In genomic region chr20:63177134-63177784, GRCh38 we compare ENCODE assay signal across 10 cellular contexts. TPM values are rescaled to one million over a fixed set of nuclear protein-coding genes. Genes with fewer than 3 reads are reported as not detected.
DNase-seq lines count a peak whose midpoint lies in the region; FAIRE-seq and TF ChIP-seq lines count a peak whose summit lies in the region.
"Had no signal": no experiment of that assay in that cellular context is flagged by ENCODE, and none has a peak within 500 bp of the region (broad histone marks: within the 10 kb centered on the region; RNA-seq: fewer than 3 reads in every experiment).

No MANE protein-coding gene starts in this region.

- no TSS peak for BruUV-seq in MCF 10A (replicated peaks; lab: Mats Ljungman, UMichigan)

- peaks cover 45% of the 10 kb centered on the region for H3K27me3 Mint-ChIP-seq in MCF 10A (ENCODE audit: insufficient read depth, unreplicated experiment)
- peaks cover 69% of the 10 kb centered on the region for H3K27me3 Mint-ChIP-seq in activated naive CD8-positive, alpha-beta T cell treated with anti-CD3 and anti-CD28 coated beads for 36 hours

- no peak for FAIRE-seq in GM19239 (lab: Jason Lieb, UNC)
- FAIRE-seq: endothelial cell of umbilical vein had no signal

- no peaks in the 10 kb centered on the region for H3K9me3 ChIP-seq in breast epithelium
- no peaks in the 10 kb centered on the region for H3K9me3 ChIP-seq in suprapubic skin

- no CpG with 5 or more reads among the region's 96 CpGs for WGBS in suprapubic skin

- H3K27ac ChIP-seq in breast epithelium = no peak overlapping the region
- no peak overlapping the region for H3K27ac ChIP-seq in suprapubic skin

- H3K4me3 Mint-ChIP-seq in MCF 10A (ENCODE audit: unreplicated experiment) = no peak overlapping the region
- peak overlapping the region; percentile 7 for H3K4me3 Mint-ChIP-seq in activated naive CD8-positive, alpha-beta T cell treated with anti-CD3 and anti-CD28 coated beads for 36 hours

- H3K4me3 ChIP-seq in breast epithelium = peak overlapping the region in 2 of 3 donors; percentile 30 to 56
- H3K4me3 ChIP-seq in suprapubic skin = peak overlapping the region; percentile 33

- TF ChIP-seq EP300 in suprapubic skin (IDR thresholded peaks at IDR 0.05) = no peak

- H3K36me3 Mint-ChIP-seq in MCF 10A (ENCODE audit: insufficient read depth, unreplicated experiment) = peaks cover 13% of the 10 kb centered on the region
- no peaks in the 10 kb centered on the region for H3K36me3 Mint-ChIP-seq in activated naive CD8-positive, alpha-beta T cell treated with anti-CD3 and anti-CD28 coated beads for 36 hours

- H3K4me1 Mint-ChIP-seq in MCF 10A (ENCODE audit: insufficient read depth, unreplicated experiment) = no peaks in the 10 kb centered on the region
- H3K4me1 Mint-ChIP-seq in activated naive CD8-positive, alpha-beta T cell treated with anti-CD3 and anti-CD28 coated beads for 36 hours = peaks cover 10% of the 10 kb centered on the region

- intact Hi-C loops in breast epithelium (cut with DNase I; ENCODE audit: low total_unique reads) (loop anchor here (5.0 kb wide), 1 partner anchor 460 kb away; no protein-coding TSS in a partner anchor), MCF 10A (cut with micrococcal nuclease) (no loop called here)

- no peaks in the 10 kb centered on the region for H3K9me3 Mint-ChIP-seq in MCF 10A (ENCODE audit: unreplicated experiment)
- H3K9me3 Mint-ChIP-seq in activated naive CD8-positive, alpha-beta T cell treated with anti-CD3 and anti-CD28 coated beads for 36 hours = no peaks in the 10 kb centered on the region

- H3K27ac Mint-ChIP-seq in MCF 10A (ENCODE audit: low read depth, unreplicated experiment) = no peak overlapping the region
- no peak overlapping the region for H3K27ac Mint-ChIP-seq in activated naive CD8-positive, alpha-beta T cell treated with anti-CD3 and anti-CD28 coated beads for 36 hours

- TF ChIP-seq CTCF in breast epithelium (IDR thresholded peaks at IDR 0.05) (no peak), MCF 10A (IDR thresholded peaks at IDR 0.05; ENCODE audit: unreplicated experiment) (no peak), suprapubic skin (IDR thresholded peaks at IDR 0.05) (no peak)

- CTCF ChIA-PET in MCF 10A (lab: Yijun Ruan, JAX) = interaction anchor here (0.5 to 1.5 kb wide), 4 partner anchors 46 to 1065 kb away, joined by 3 to 8 read pairs (median 4); no protein-coding TSS in a partner anchor

- H3K27me3 ChIP-seq in breast epithelium (peaks cover 20 to 96% of the 10 kb centered on the region in 2 donors), suprapubic skin (peaks cover 100% of the 10 kb centered on the region)

- POLR2A ChIA-PET in MCF 10A (lab: Yijun Ruan, JAX) = no interaction called here

- H3K36me3 ChIP-seq in breast epithelium (no peaks in the 10 kb centered on the region), suprapubic skin (no peaks in the 10 kb centered on the region)

- peaks cover 15 to 18% of the 10 kb centered on the region in 2 donors for H3K4me1 ChIP-seq in breast epithelium
- peaks cover 42% of the 10 kb centered on the region for H3K4me1 ChIP-seq in suprapubic skin

- TF ChIP-seq POLR2A in breast epithelium (IDR thresholded peaks at IDR 0.05) = no peak
- no peak for TF ChIP-seq POLR2A in suprapubic skin (IDR thresholded peaks at IDR 0.05)

- DNase-seq in breast epithelium (ENCODE audit: low spot score in 2 of 2) (no peak), MCF 10A (ENCODE audit: unreplicated experiment) (no peak), inferior parietal cortex (ENCODE audit: extremely low spot score) (peak; percentile 44), suprapubic skin (ENCODE audit: low spot score in 2 of 2) (no peak), COR-L47 (lab: John Stamatoyannopoulos, UW) (no peak), NCI-H2029 (lab: John Stamatoyannopoulos, UW) (no peak), GM19239 (ENCODE audit: insufficient read length, low spot score) (no peak)
- DNase-seq in activated naive CD8-positive, alpha-beta T cell treated with anti-CD3 and anti-CD28 coated beads for 36 hours = peak; percentile 51
- DNase-seq: midbrain had no signal

RNA-seq across cellular contexts. Expression of gene YTHDF1, which starts 38.7 kb away (rescaled TPM):
- total RNA-seq in breast epithelium (10 to 100 TPM; 23.0 to 32.8 (median 28.2) TPM), MCF 10A (2022) (47.1 and 49.5 TPM in 2 replicates), suprapubic skin (10 to 100 TPM; 32.7 to 40.6 (median 34.0) TPM)
- total RNA-seq in activated naive CD8-positive, alpha-beta T cell treated with anti-CD3 and anti-CD28 coated beads for 36 hours = 10 to 100 TPM; 47.4 to 48.3 TPM

RNA-seq across cellular contexts. Expression of gene BIRC7, which starts 58.4 kb away (rescaled TPM):
- total RNA-seq in breast epithelium (1 to 10 TPM in 1 of 3 donors, under 1 TPM in 1, not detected in 1; 0.32 to 1.2 TPM), MCF 10A (2022) (not detected in 2 replicates), suprapubic skin (1 to 10 TPM in 3 of 4 donors, under 1 TPM in 1; 0.49 to 3.0 (median 1.7) TPM)
- total RNA-seq in activated naive CD8-positive, alpha-beta T cell treated with anti-CD3 and anti-CD28 coated beads for 36 hours = under 1 TPM; 0.23 to 0.34 TPM
- total RNA-seq: endothelial cell of umbilical vein had no signal

Comparison
In these comparisons a context has a peak if more than half of its experiments do, and no peak if none do; other contexts are left out.
1. DNase-seq: peak in activated naive CD8-positive, alpha-beta T cell treated with anti-CD3 and anti-CD28 coated beads for 36 hours (single experiment) and inferior parietal cortex (single experiment); none in breast epithelium (0 of 2), MCF 10A (single experiment), suprapubic skin (0 of 2), COR-L47 (single experiment), NCI-H2029 (single experiment) and GM19239 (single experiment).